ENCODE assay signal across 8 cellular contexts in genomic region chr7:114865564-114865963, GRCh38. TPM values are rescaled to one million over a fixed set of nuclear protein-coding genes. Genes with fewer than 3 reads are reported as not detected.
DNase-seq lines count a peak whose midpoint lies in the region; ATAC-seq, FAIRE-seq and TF ChIP-seq lines count a peak whose summit lies in the region.

No MANE protein-coding gene starts in this region.

- no peak overlapping the region; the same call in 1 of the 2 replicates for H2AFZ ChIP-seq in GM12878 (ENCODE audit: control insufficient read depth, low read depth, low read length)

- TF ChIP-seq CTCF in GM12878 (IDR thresholded peaks at IDR 0.05 in 2 of 3, conservative IDR thresholded peaks at IDR 0.05 in 1 of 3; ENCODE audit: control insufficient read depth in 2 of 3, extremely low read depth in 1 of 3, insufficient read depth in 1 of 3, low read depth in 3 of 3, low read length in 3 of 3) (peak; percentile 78 to 88 (median 79)), kidney epithelial cell (IDR thresholded peaks at IDR 0.05; ENCODE audit: insufficient read depth, low read length, poor library complexity, severe bottlenecking) (peak; percentile 76)

- no peak for TF ChIP-seq EP300 in GM12878 (IDR thresholded peaks at IDR 0.05; ENCODE audit: borderline replicate concordance in 1 of 2, control insufficient read depth in 1 of 2, low read depth in 2 of 2, low read length in 2 of 2)

- H3K27ac Mint-ChIP-seq in T-helper 2 cell treated with Interferon-gamma antibody and Interleukin-4, amounts not matched to agents 5 μg/mL and 100 μg/mL, for 36 hours: no peak overlapping the region

- DNase-seq in D341Med (ENCODE audit: low spot score) (peak; percentile 65), GM12878 (ENCODE audit: low read depth, low spot score) (peak; percentile 25), kidney epithelial cell (ENCODE audit: low read depth) (no peak), cerebellum (ENCODE audit: low spot score) (no peak)
- peak; percentile 41 for DNase-seq in T-helper 2 cell treated with Interferon-gamma antibody and Interleukin-4, amounts not matched to agents 5 μg/mL and 100 μg/mL, for 36 hours (ENCODE audit: low spot score)
- DNase-seq in stimulated activated CD4-positive, alpha-beta T cell treated with anti-CD3 and anti-CD28 coated beads, TNF-alpha, amount 100 ng/mL, for 24 hours (ENCODE audit: low read depth in 3 of 3): peak; percentile 32 to 58 (median 47)

- SMC1A ChIA-PET in GM12878 (lab: Charles Lee; ENCODE audit: uncharacterized antibody, unreplicated experiment): interaction anchor here (0.6 to 7.2 kb wide), 64 partner anchors 9 to 986 kb away, joined by 3 to 150 read pairs (median 4); no protein-coding TSS in a partner anchor

- no peak overlapping the region for H3K9ac ChIP-seq in GM12878 (ENCODE audit: control insufficient read depth, insufficient read depth, low read length)

- H4K20me1 ChIP-seq in GM12878 (ENCODE audit: control insufficient read depth, insufficient read depth): no peaks in the 10 kb centered on the region

- WGBS in GM12878 (ENCODE audit: insufficient coverage, insufficient replicate concordance, low lambda C conversion rate, missing lambda C conversion rate): 47% methylated on average over 1 of the region's 1 CpG

- no peaks in the 10 kb centered on the region for H3K36me3 Mint-ChIP-seq in T-helper 2 cell treated with Interferon-gamma antibody and Interleukin-4, amounts not matched to agents 5 μg/mL and 100 μg/mL, for 36 hours (ENCODE audit: low read depth)

- no peak overlapping the region for H3K4me3 Mint-ChIP-seq in T-helper 2 cell treated with Interferon-gamma antibody and Interleukin-4, amounts not matched to agents 5 μg/mL and 100 μg/mL, for 36 hours

- CTCF ChIA-PET in GM12878 (lab: Yijun Ruan, JAX): interaction anchor here (0.6 to 7.0 kb wide), 68 partner anchors 9 to 986 kb away, joined by 3 to 107 read pairs (median 4); no protein-coding TSS in a partner anchor

- peak; percentile 98 for TF ChIP-seq RAD21 in GM12878 (IDR thresholded peaks at IDR 0.05; ENCODE audit: insufficient read depth, low read depth, low read length)

- peaks cover 1% of the 10 kb centered on the region for H3K4me1 Mint-ChIP-seq in T-helper 2 cell treated with Interferon-gamma antibody and Interleukin-4, amounts not matched to agents 5 μg/mL and 100 μg/mL, for 36 hours (ENCODE audit: low read depth)

- intact Hi-C loops in GM12878 (cut with micrococcal nuclease; ENCODE audit: unreplicated experiment): loop anchor here (1.0 to 10.0 kb wide), 9 partner anchors 51 to 1047 kb away; no protein-coding TSS in a partner anchor

- peak; percentile 90 for ATAC-seq in GM19395 (IDR thresholded peaks at IDR 0.05; ENCODE audit: unreplicated experiment)
- ATAC-seq in HG03469 (IDR thresholded peaks at IDR 0.05; ENCODE audit: unreplicated experiment): peak; percentile 92
- peak; percentile 99 for ATAC-seq in GM12878

- RAD21 ChIA-PET in GM12878 (lab: Charles Lee; ENCODE audit: unreplicated experiment): interaction anchor here (0.6 to 6.8 kb wide), 36 partner anchors 9 to 986 kb away, joined by 3 to 109 read pairs (median 6); no protein-coding TSS in a partner anchor

- in situ Hi-C loops in GM12878 (cut with MboI): loop anchor here (10.0 kb wide), 1 partner anchor 349 kb away; no protein-coding TSS in a partner anchor

- H3K36me3 ChIP-seq in GM12878 (ENCODE audit: control insufficient read depth in 2 of 2, insufficient read depth in 2 of 2, low read length in 1 of 2) (no peaks in the 10 kb centered on the region), kidney epithelial cell (ENCODE audit: control insufficient read depth, insufficient read depth, low read length) (no peaks in the 10 kb centered on the region)

- H3K27me3 ChIP-seq in GM12878 (replicated peaks in 1 of 2; ENCODE audit: control insufficient read depth in 2 of 2, insufficient read depth in 2 of 2, low read length in 1 of 2) (no peaks in the 10 kb centered on the region), kidney epithelial cell (ENCODE audit: control insufficient read depth, insufficient read depth, low read length) (no peaks in the 10 kb centered on the region)

- H3K27ac ChIP-seq in GM12878 (ENCODE audit: control insufficient read depth, insufficient read depth): no peak overlapping the region

- no peaks in the 10 kb centered on the region for H3K27me3 Mint-ChIP-seq in T-helper 2 cell treated with Interferon-gamma antibody and Interleukin-4, amounts not matched to agents 5 μg/mL and 100 μg/mL, for 36 hours (ENCODE audit: low read depth)

- no peaks in the 10 kb centered on the region for H3K9me3 Mint-ChIP-seq in T-helper 2 cell treated with Interferon-gamma antibody and Interleukin-4, amounts not matched to agents 5 μg/mL and 100 μg/mL, for 36 hours

- no peaks in the 10 kb centered on the region for H3K4me1 ChIP-seq in GM12878 (ENCODE audit: control insufficient read depth, insufficient read depth, low read length)

- no TSS peak for BruUV-seq in GM12878 (replicated peaks; lab: Mats Ljungman, UMichigan)

- no peak for TF ChIP-seq POLR2A in GM12878 (IDR thresholded peaks at IDR 0.05; ENCODE audit: low read depth, low read length)

- no peak overlapping the region for H3K4me3 ChIP-seq in GM12878
- H3K4me3 ChIP-seq in kidney epithelial cell (ENCODE audit: low read depth, low read length): no peak overlapping the region

- no peak overlapping the region for H3K4me2 ChIP-seq in GM12878 (ENCODE audit: control insufficient read depth, insufficient read depth)

- H3K79me2 ChIP-seq in GM12878 (ENCODE audit: control insufficient read depth, insufficient read depth, low read length): no peaks in the 10 kb centered on the region

- no peak for FAIRE-seq in GM12878 (lab: Jason Lieb, UNC)

- H3K9me3 ChIP-seq in GM12878 (replicated peaks; ENCODE audit: control insufficient read depth, insufficient read depth, low read length): no peaks in the 10 kb centered on the region

- POLR2A ChIA-PET in GM12878 (lab: Charles Lee): interaction anchor here (1.9 kb wide), 1 partner anchor 60 kb away, joined by 6 read pairs; no protein-coding TSS in a partner anchor

TF ChIP-seq in GM12878, 131 proteins besides CTCF, POLR2A, EP300 and RAD21 (continues in another document):
- TF ChIP-seq MTA2 (IDR thresholded peaks at IDR 0.05; ENCODE audit: low read depth) (no peak), ZNF384 (IDR thresholded peaks at IDR 0.05; ENCODE audit: borderline replicate concordance, low read depth, low read length) (no peak), YY1 (IDR thresholded peaks at IDR 0.05; ENCODE audit: low read depth, low read length) (peak; percentile 72), POU2F2 (IDR thresholded peaks at IDR 0.05; ENCODE audit: borderline replicate concordance, low read depth, low read length) (0 out of 3 replicates have a peak, but pooled peaks have one; percentile 42)
- TF ChIP-seq, protein P1, sequence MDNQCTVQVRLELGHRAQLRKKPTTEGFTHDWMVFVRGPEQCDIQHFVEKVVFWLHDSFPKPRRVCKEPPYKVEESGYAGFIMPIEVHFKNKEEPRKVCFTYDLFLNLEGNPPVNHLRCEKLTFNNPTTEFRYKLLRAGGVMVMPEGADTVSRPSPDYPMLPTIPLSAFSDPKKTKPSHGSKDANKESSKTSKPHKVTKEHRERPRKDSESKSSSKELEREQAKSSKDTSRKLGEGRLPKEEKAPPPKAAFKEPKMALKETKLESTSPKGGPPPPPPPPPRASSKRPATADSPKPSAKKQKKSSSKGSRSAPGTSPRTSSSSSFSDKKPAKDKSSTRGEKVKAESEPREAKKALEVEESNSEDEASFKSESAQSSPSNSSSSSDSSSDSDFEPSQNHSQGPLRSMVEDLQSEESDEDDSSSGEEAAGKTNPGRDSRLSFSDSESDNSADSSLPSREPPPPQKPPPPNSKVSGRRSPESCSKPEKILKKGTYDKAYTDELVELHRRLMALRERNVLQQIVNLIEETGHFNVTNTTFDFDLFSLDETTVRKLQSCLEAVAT (IDR thresholded peaks at IDR 0.05): no peak
- TF ChIP-seq, protein P2, sequence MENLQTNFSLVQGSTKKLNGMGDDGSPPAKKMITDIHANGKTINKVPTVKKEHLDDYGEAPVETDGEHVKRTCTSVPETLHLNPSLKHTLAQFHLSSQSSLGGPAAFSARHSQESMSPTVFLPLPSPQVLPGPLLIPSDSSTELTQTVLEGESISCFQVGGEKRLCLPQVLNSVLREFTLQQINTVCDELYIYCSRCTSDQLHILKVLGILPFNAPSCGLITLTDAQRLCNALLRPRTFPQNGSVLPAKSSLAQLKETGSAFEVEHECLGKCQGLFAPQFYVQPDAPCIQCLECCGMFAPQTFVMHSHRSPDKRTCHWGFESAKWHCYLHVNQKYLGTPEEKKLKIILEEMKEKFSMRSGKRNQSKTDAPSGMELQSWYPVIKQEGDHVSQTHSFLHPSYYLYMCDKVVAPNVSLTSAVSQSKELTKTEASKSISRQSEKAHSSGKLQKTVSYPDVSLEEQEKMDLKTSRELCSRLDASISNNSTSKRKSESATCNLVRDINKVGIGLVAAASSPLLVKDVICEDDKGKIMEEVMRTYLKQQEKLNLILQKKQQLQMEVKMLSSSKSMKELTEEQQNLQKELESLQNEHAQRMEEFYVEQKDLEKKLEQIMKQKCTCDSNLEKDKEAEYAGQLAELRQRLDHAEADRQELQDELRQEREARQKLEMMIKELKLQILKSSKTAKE (IDR thresholded peaks at IDR 0.05; ENCODE audit: low read depth, poor library complexity, severe bottlenecking): no peak

RNA-seq across cellular contexts. Expression of gene MDFIC, which starts 56.3 kb away (rescaled TPM):
- total RNA-seq in GM12878 (2013; cell fraction: nucleolus; rRNA removed): 50.7 and 52.3 TPM in 2 replicates
- total RNA-seq in GM12878 (2014; rRNA removed) (49.3 and 57.8 TPM in 2 replicates), GM12878 (2014; rRNA removed; fragmentation: Illumina TruSeq; extraction: Trizol) (54.7 and 58.4 TPM in 2 replicates), GM12878 (2021) (39.0 and 50.5 TPM in 2 replicates), kidney epithelial cell (8.3 and 9.7 TPM in 2 replicates), cerebellum (20.2 TPM)
- polyA plus RNA-seq in GM12878 (2011; ENCODE audit: low read depth): 17.2 TPM
- polyA plus RNA-seq in GM12878 (2011; rRNA removed) (50.9 and 68.6 TPM in 2 replicates), GM12878 (2014; fragmentation: Illumina TruSeq; extraction: Trizol) (42.6 and 53.0 TPM in 2 replicates), GM12878 (2014; fragmentation: Nextera tagmentation; extraction: Ambion mirVana) (10 to 100 TPM; 11.5 to 16.1 TPM), GM12878 (2014; rRNA removed) (37.5 and 38.7 TPM in 2 replicates), GM12878 (2016; fragmentation: Nextera tagmentation; extraction: Ambion mirVana) (10 to 100 TPM in 1 of 2 experiments, 1 to 10 TPM in 1; 7.3 to 35.3 TPM)
- polyA plus RNA-seq in GM12878 (2011; cell fraction: cytosol; rRNA removed): 25.8 and 32.4 TPM in 2 replicates
- 19.3 TPM in 2 replicates for polyA plus RNA-seq in GM12878 (2011; cell fraction: nucleus; rRNA removed)
- polyA plus RNA-seq in GM12878 (2012): 36.3 and 36.8 TPM in 2 replicates
- 45.8 and 82.7 TPM in 2 replicates for polyA minus RNA-seq in GM12878 (2011; rRNA and poly(A)+ RNA removed)
- 27.0 and 34.0 TPM in 2 replicates for polyA minus RNA-seq in GM12878 (2011; cell fraction: cytosol; rRNA and poly(A)+ RNA removed)
- polyA minus RNA-seq in GM12878 (2011; cell fraction: nucleus; rRNA and poly(A)+ RNA removed): 20.1 and 42.3 TPM in 2 replicates

Comparison
In these comparisons a context has a peak if more than half of its experiments do, and no peak if none do; other contexts are left out.
1. DNase-seq: peak in D341Med (single experiment), T-helper 2 cell treated with Interferon-gamma antibody and Interleukin-4, amounts not matched to agents 5 μg/mL and 100 μg/mL, for 36 hours (single experiment), GM12878 (single experiment) and stimulated activated CD4-positive, alpha-beta T cell treated with anti-CD3 and anti-CD28 coated beads, TNF-alpha, amount 100 ng/mL, for 24 hours (3 of 3); none in kidney epithelial cell (single experiment) and cerebellum (single experiment).
2. Peak in every context shown above with its lines, with median percentiles within 50 percentile points of each other: ATAC-seq.